10 cellular contexts compared by ENCODE assay signal in genomic region chr3:71984843-71985594, GRCh38.
DNase-seq lines count a peak whose midpoint lies in the region; ATAC-seq, FAIRE-seq and TF ChIP-seq lines count a peak whose summit lies in the region.
"Had no signal": no experiment of that assay in that cellular context is flagged by ENCODE, and none has a peak within 500 bp of the region (broad histone marks: within the 10 kb centered on the region; RNA-seq: fewer than 3 reads in every experiment).

No MANE protein-coding gene starts in this region.

- no peaks in the 10 kb centered on the region for H3K4me1 ChIP-seq in CD8-positive, alpha-beta T cell (ENCODE audit: insufficient read depth, low read length)
- H3K4me1 ChIP-seq in lower lobe of right lung = no peaks in the 10 kb centered on the region

- no peak overlapping the region for H3K27ac Mint-ChIP-seq in CD8-positive, alpha-beta T cell
- H3K27ac Mint-ChIP-seq in activated CD4-positive, alpha-beta memory T cell treated with anti-CD3 and anti-CD28 coated beads, Interleukin-2, amount 10 ng/mL, durations not matched to agents 7 days and 5 days = peak overlapping the region; percentile 65

- intact Hi-C loops in CD8-positive, alpha-beta T cell (cut with DNase I, micrococcal nuclease) = no loop called here
- intact Hi-C loops in lower lobe of right lung (cut with DNase I) = no loop called here

- no peak for ATAC-seq in CD8-positive, alpha-beta T cell
- ATAC-seq in GM19035 (IDR thresholded peaks at IDR 0.05; ENCODE audit: unreplicated experiment) = peak; percentile 89
- peak; percentile 83 for ATAC-seq in HG02981 (IDR thresholded peaks at IDR 0.05; ENCODE audit: unreplicated experiment)
- no peak for ATAC-seq in lower lobe of right lung
- ATAC-seq in omental fat pad (ENCODE audit: low FRiP score) = no peak

- H3K9me3 ChIP-seq in CD8-positive, alpha-beta T cell (ENCODE audit: low read length) = no peaks in the 10 kb centered on the region
- no peaks in the 10 kb centered on the region for H3K9me3 ChIP-seq in lower lobe of right lung

- H3K36me3 Mint-ChIP-seq in CD8-positive, alpha-beta T cell = no peaks in the 10 kb centered on the region
- H3K36me3 Mint-ChIP-seq in activated CD4-positive, alpha-beta memory T cell treated with anti-CD3 and anti-CD28 coated beads, Interleukin-2, amount 10 ng/mL, durations not matched to agents 7 days and 5 days (ENCODE audit: low read depth) = peaks cover 5% of the 10 kb centered on the region

- TF ChIP-seq CTCF in CD8-positive, alpha-beta T cell (IDR thresholded peaks at IDR 0.05) = no peak
- TF ChIP-seq CTCF in lower lobe of right lung (IDR thresholded peaks at IDR 0.05) (no peak), omental fat pad (IDR thresholded peaks at IDR 0.05) (no peak)

- CTCF ChIA-PET in CD8-positive, alpha-beta T cell (lab: Charles Lee) = interaction anchor here (2.1 kb wide), 1 partner anchor 681 kb away, joined by 5 read pairs; no protein-coding TSS in a partner anchor
- CTCF ChIA-PET in activated CD4-positive, alpha-beta memory T cell treated with anti-CD3 and anti-CD28 coated beads, Interleukin-2, amount 10 ng/mL, durations not matched to agents 7 days and 5 days (lab: Charles Lee) = interaction anchor here (0.6 to 1.0 kb wide), 3 partner anchors 27 to 1627 kb away, joined by 3 to 5 read pairs (median 4); no protein-coding TSS in a partner anchor

- no peaks in the 10 kb centered on the region for H3K27me3 Mint-ChIP-seq in CD8-positive, alpha-beta T cell (ENCODE audit: low read depth)
- H3K27me3 Mint-ChIP-seq in activated CD4-positive, alpha-beta memory T cell treated with anti-CD3 and anti-CD28 coated beads, Interleukin-2, amount 10 ng/mL, durations not matched to agents 7 days and 5 days = no peaks in the 10 kb centered on the region

- no peak for FAIRE-seq in frontal cortex (lab: Jason Lieb, UNC)

- no peak overlapping the region for H3K27ac ChIP-seq in CD8-positive, alpha-beta T cell (ENCODE audit: low read depth, low read length)
- H3K27ac ChIP-seq in lower lobe of right lung = no peak overlapping the region

- no peaks in the 10 kb centered on the region for H3K27me3 ChIP-seq in CD8-positive, alpha-beta T cell (ENCODE audit: insufficient read depth, low read length)
- no peaks in the 10 kb centered on the region for H3K27me3 ChIP-seq in lower lobe of right lung (ENCODE audit: low read depth)

- H3K4me3 ChIP-seq in CD8-positive, alpha-beta T cell (ENCODE audit: low read depth, low read length) = no peak overlapping the region
- no peak overlapping the region for H3K4me3 ChIP-seq in lower lobe of right lung

- H3K4me3 Mint-ChIP-seq in CD8-positive, alpha-beta T cell = peak overlapping the region; percentile 52
- no peak overlapping the region for H3K4me3 Mint-ChIP-seq in activated CD4-positive, alpha-beta memory T cell treated with anti-CD3 and anti-CD28 coated beads, Interleukin-2, amount 10 ng/mL, durations not matched to agents 7 days and 5 days

- no peaks in the 10 kb centered on the region for H3K36me3 ChIP-seq in CD8-positive, alpha-beta T cell (ENCODE audit: insufficient read depth, low read length)
- H3K36me3 ChIP-seq in lower lobe of right lung = no peaks in the 10 kb centered on the region

- peaks cover 11% of the 10 kb centered on the region for H3K4me1 Mint-ChIP-seq in CD8-positive, alpha-beta T cell (ENCODE audit: low read depth)
- H3K4me1 Mint-ChIP-seq in activated CD4-positive, alpha-beta memory T cell treated with anti-CD3 and anti-CD28 coated beads, Interleukin-2, amount 10 ng/mL, durations not matched to agents 7 days and 5 days = peaks cover 65% of the 10 kb centered on the region

- DNase-seq in CD8-positive, alpha-beta T cell = no peak
- no peak for DNase-seq in activated CD4-positive, alpha-beta memory T cell treated with anti-CD3 and anti-CD28 coated beads, Interleukin-2, amount 10 ng/mL, durations not matched to agents 7 days and 5 days
- DNase-seq in frontal cortex (ENCODE audit: low spot score in 2 of 2) (no peak), ecto neural progenitor cell (ENCODE audit: low spot score) (no peak), lower lobe of right lung (no peak), omental fat pad (ENCODE audit: low spot score) (no peak)
- DNase-seq: NCI-H2081, right cardiac atrium had no signal

- no peaks in the 10 kb centered on the region for H3K9me3 Mint-ChIP-seq in CD8-positive, alpha-beta T cell
- peaks cover 3% of the 10 kb centered on the region for H3K9me3 Mint-ChIP-seq in activated CD4-positive, alpha-beta memory T cell treated with anti-CD3 and anti-CD28 coated beads, Interleukin-2, amount 10 ng/mL, durations not matched to agents 7 days and 5 days

- POLR2A ChIA-PET in CD8-positive, alpha-beta T cell (lab: Charles Lee) = no interaction called here
- POLR2A ChIA-PET in activated CD4-positive, alpha-beta memory T cell treated with anti-CD3 and anti-CD28 coated beads, Interleukin-2, amount 10 ng/mL, durations not matched to agents 7 days and 5 days (lab: Charles Lee) = no interaction called here

Comparison
In these comparisons a context has a peak if more than half of its experiments do, and no peak if none do; other contexts are left out.
1. ATAC-seq: peak in GM19035 (single experiment) and HG02981 (single experiment); none in CD8-positive, alpha-beta T cell (single experiment), lower lobe of right lung (0 of 2) and omental fat pad (single experiment).